ENCODE assay signal across 1 cellular context in genomic region chr12:6828671-6829531, GRCh38.
TF ChIP-seq lines count a peak whose summit lies in the region.

No MANE protein-coding gene starts in this region.

TF ChIP-seq in HEK293, 187 proteins besides CTCF, POLR2A, EP300 and RAD21 (continued from another document and continues in another):
- peak; percentile 97 for TF ChIP-seq PRDM2 (tag by site-specific recombination; IDR thresholded peaks at IDR 0.05; ENCODE audit: borderline replicate concordance)
- peak; percentile 43 for TF ChIP-seq ZNF146 (tag by site-specific recombination; IDR thresholded peaks at IDR 0.05)
- no peak for TF ChIP-seq ZNF404 (tag by site-specific recombination; IDR thresholded peaks at IDR 0.05)
- peak; percentile 65; the same call in 1 of the 2 replicates for TF ChIP-seq WT1 (tag by site-specific recombination; IDR thresholded peaks at IDR 0.05)
- TF ChIP-seq ZNF501 (tag by site-specific recombination; IDR thresholded peaks at IDR 0.05): no peak
- TF ChIP-seq REPIN1 (tag by site-specific recombination; IDR thresholded peaks at IDR 0.05; ENCODE audit: low read depth): peak; percentile 88; the same call in 1 of the 2 replicates
- no peak for TF ChIP-seq SCRT2 (tag by site-specific recombination; IDR thresholded peaks at IDR 0.05)
- no peak for TF ChIP-seq ZNF132 (tag by site-specific recombination; IDR thresholded peaks at IDR 0.05; ENCODE audit: borderline replicate concordance)
- TF ChIP-seq ZNF10 (tag by site-specific recombination; IDR thresholded peaks at IDR 0.05): peak; percentile 61; the same call in 1 of the 2 replicates
- no peak for TF ChIP-seq ZNF248 (tag by site-specific recombination; IDR thresholded peaks at IDR 0.05)
- TF ChIP-seq ZSCAN5A (tag by site-specific recombination; IDR thresholded peaks at IDR 0.05): peak; percentile 72; the same call in 1 of the 2 replicates
- TF ChIP-seq HIC1 (tag by site-specific recombination; IDR thresholded peaks at IDR 0.05): no peak
- TF ChIP-seq ZNF266 (tag by site-specific recombination; IDR thresholded peaks at IDR 0.05; ENCODE audit: low read depth): peak; percentile 8; the same call in 1 of the 2 replicates
- TF ChIP-seq ZNF555 (tag by site-specific recombination; conservative IDR thresholded peaks at IDR 0.05): no peak
- TF ChIP-seq ZNF560 (tag by site-specific recombination; IDR thresholded peaks at IDR 0.05; ENCODE audit: borderline replicate concordance): no peak
- TF ChIP-seq ZBTB8A (tag by site-specific recombination; IDR thresholded peaks at IDR 0.05): peak; percentile 29
- peak; percentile 81 for TF ChIP-seq ZIC2 (tag by site-specific recombination; IDR thresholded peaks at IDR 0.05)
- TF ChIP-seq AEBP2 (tag by site-specific recombination; IDR thresholded peaks at IDR 0.05; ENCODE audit: borderline replicate concordance): 0 out of 2 replicates have a peak, but pooled peaks have one; percentile 53
- no peak for TF ChIP-seq ZNF140 (tag by site-specific recombination; IDR thresholded peaks at IDR 0.05)
- peak; percentile 7; the same call in 1 of the 2 replicates for TF ChIP-seq ZBTB1 (tag by site-specific recombination; IDR thresholded peaks at IDR 0.05)
- no peak for TF ChIP-seq HOXA7 (CRISPR knock-in tag; IDR thresholded peaks at IDR 0.05; ENCODE audit: borderline replicate concordance)
- no peak for TF ChIP-seq PRDM6 (tag by site-specific recombination; IDR thresholded peaks at IDR 0.05)
- TF ChIP-seq ZNF654 (tag by site-specific recombination; IDR thresholded peaks at IDR 0.05; ENCODE audit: low read depth): no peak
- TF ChIP-seq YY2 (tag by site-specific recombination; IDR thresholded peaks at IDR 0.05): peak; percentile 71
- no peak for TF ChIP-seq ZNF302 (tag by site-specific recombination; IDR thresholded peaks at IDR 0.05; ENCODE audit: low read depth)
- TF ChIP-seq GLI4 (tag by site-specific recombination; IDR thresholded peaks at IDR 0.05): peak; percentile 86; the same call in 1 of the 2 replicates
- no peak for TF ChIP-seq ZNF239 (tag by site-specific recombination; IDR thresholded peaks at IDR 0.05)
- TF ChIP-seq TRIM28 (IDR thresholded peaks at IDR 0.05; ENCODE audit: borderline replicate concordance, low read length): no peak
- 0 out of 2 replicates have a peak, but pooled peaks have one; percentile 50 for TF ChIP-seq ZNF645 (tag by site-specific recombination; IDR thresholded peaks at IDR 0.05)
- no peak for TF ChIP-seq ZNF174 (tag by site-specific recombination; IDR thresholded peaks at IDR 0.05)
- TF ChIP-seq ZNF692 (tag by site-specific recombination; IDR thresholded peaks at IDR 0.05): 0 out of 2 replicates have a peak, but pooled peaks have one; percentile 59
- 0 out of 2 replicates have a peak, but pooled peaks have one; percentile 16 for TF ChIP-seq PRDM4 (tag by site-specific recombination; IDR thresholded peaks at IDR 0.05)
- no peak for TF ChIP-seq TCF7L2 (IDR thresholded peaks at IDR 0.05; ENCODE audit: borderline replicate concordance, low read depth, low read length)
- peak; percentile 75 for TF ChIP-seq ZBTB7A (tag by site-specific recombination; IDR thresholded peaks at IDR 0.05; ENCODE audit: low read depth)
- no peak for TF ChIP-seq ZNF571 (tag by site-specific recombination; IDR thresholded peaks at IDR 0.05)
- no peak for TF ChIP-seq ZNF776 (tag by site-specific recombination; IDR thresholded peaks at IDR 0.05; ENCODE audit: borderline replicate concordance)
- peak; percentile 79; the same call in 1 of the 2 replicates for TF ChIP-seq ZNF580 (tag by site-specific recombination; IDR thresholded peaks at IDR 0.05)
- peak; percentile 87 for TF ChIP-seq ZNF701 (tag by site-specific recombination; IDR thresholded peaks at IDR 0.05)
- no peak; the same call in 1 of the 2 replicates for TF ChIP-seq ZFP69B (tag by site-specific recombination; IDR thresholded peaks at IDR 0.05)
